20 cellular contexts compared by ENCODE assay signal in genomic region chr15:43008150-43008549, GRCh38.
"Had no signal": no experiment of that assay in that cellular context is flagged by ENCODE, and none has a peak within 500 bp of the region (broad histone marks: within the 10 kb centered on the region; RNA-seq: fewer than 3 reads in every experiment).

No MANE protein-coding gene starts in this region.

- H3K4me2 ChIP-seq: hepatocyte had no signal

- DNase-seq: effector CD4-positive, alpha-beta T cell; foreskin fibroblast; heart left ventricle; kidney; mesenchymal stem cell; mucosa of descending colon; naive B cell; spleen; stimulated activated CD4-positive, alpha-beta T cell treated with anti-CD3 and anti-CD28 coated beads, Interleukin-4, amount 100 ng/mL, for 4 hours; stimulated activated naive CD8-positive, alpha-beta T cell treated with anti-CD3 and anti-CD28 coated beads, Interleukin-15, Interleukin-2, amounts not matched to agents 100 U/mL and 50 U/mL, for 24 hours; testis; tibial artery had no signal

- H3K4me3 ChIP-seq: dorsolateral prefrontal cortex, gastroesophageal sphincter, heart left ventricle, hepatocyte, mucosa of descending colon, right atrium auricular region, skin epidermis, spleen, testis, tibial artery had no signal

- H3K27ac ChIP-seq: gastroesophageal sphincter, heart left ventricle, hepatocyte, parathyroid adenoma, right atrium auricular region, skin epidermis, spleen, testis, tibial artery had no signal

- H3K27me3 ChIP-seq: dorsolateral prefrontal cortex, gastroesophageal sphincter, heart left ventricle, hepatocyte, right atrium auricular region, spleen, testis, tibial artery had no signal

- H3K9ac ChIP-seq: parathyroid adenoma had no signal

- FAIRE-seq: kidney had no signal

- H2AFZ ChIP-seq: hepatocyte, parathyroid adenoma had no signal

- H3K79me2 ChIP-seq: hepatocyte, parathyroid adenoma had no signal

- ATAC-seq: gastroesophageal sphincter; left lobe of liver; mucosa of descending colon; stimulated activated memory B cell treated with anti-CD40 and anti-IgM and Interleukin-4, amounts not matched to agents 10 μg/mL and 1 μg/mL and 100 μg/mL, for 72 hours; stimulated activated naive CD8-positive, alpha-beta T cell treated with anti-CD3 and anti-CD28 coated beads, Interleukin-15, Interleukin-2, amounts not matched to agents 100 U/mL and 50 U/mL, for 24 hours had no signal

- H3K9me3 ChIP-seq: gastroesophageal sphincter, heart left ventricle, mucosa of descending colon, right atrium auricular region, testis, tibial artery had no signal

- H3K4me1 ChIP-seq: gastroesophageal sphincter, parathyroid adenoma, right atrium auricular region, spleen, testis, tibial artery had no signal
